38 cellular contexts compared by ENCODE assay signal in genomic region chr18:79936641-79937040, GRCh38. TPM values are rescaled to one million over a fixed set of nuclear protein-coding genes. Genes with fewer than 3 reads are reported as not detected.
DNase-seq lines count a peak whose midpoint lies in the region; ATAC-seq, FAIRE-seq and TF ChIP-seq lines count a peak whose summit lies in the region.
"Had no signal": no experiment of that assay in that cellular context is flagged by ENCODE, and none has a peak within 500 bp of the region (broad histone marks: within the 10 kb centered on the region; RNA-seq: fewer than 3 reads in every experiment).

No MANE protein-coding gene starts in this region.

- intact Hi-C loops in kidney (cut with DNase I): no loop called here

- DNase-seq in activated CD8-positive, alpha-beta memory T cell treated with anti-CD3 and anti-CD28 coated beads, Interleukin-2, amount 50 U/mL, for 48 hours: peak; percentile 34
- DNase-seq in activated CD8-positive, alpha-beta memory T cell treated with anti-CD3 and anti-CD28 coated beads, Interleukin-2, amount 10 ng/mL, durations not matched to agents 7 days and 5 days: no peak
- peak; percentile 52 for DNase-seq in kidney
- peak; percentile 15 for DNase-seq in omental fat pad (ENCODE audit: low spot score)
- peak; percentile 53 for DNase-seq in type B pancreatic cell (ENCODE audit: extremely low spot score, unreplicated experiment)
- DNase-seq in smooth muscle cell (lab: John Stamatoyannopoulos, UW; ENCODE audit: unreplicated experiment): no peak
- no peak for DNase-seq in activated naive CD8-positive, alpha-beta T cell treated with anti-CD3 and anti-CD28 coated beads, Interleukin-2, amount 50 U/mL, for 24 hours
- DNase-seq in activated CD4-positive, alpha-beta T cell treated with anti-CD3 and anti-CD28 coated beads, Interleukin-2, amount 50 U/mL, for 1 hour: no peak
- DNase-seq: 8988T; activated CD4-positive, alpha-beta T cell treated with anti-CD3 and anti-CD28 coated beads for 1 hour; activated CD8-positive, alpha-beta T cell treated with anti-CD3 and anti-CD28 coated beads, Interleukin-2, amount 10 ng/mL, durations not matched to agents 7 days and 5 days; activated T-cell treated with anti-CD3 and anti-CD28 coated beads for 4 hours; C1 segment of cervical spinal cord; COR-L47; DMS79; esophagus squamous epithelium; foreskin keratinocyte; heart right ventricle; kidney glomerular epithelial cell; NCI-H1417 treated with DMSO at 0.1 percent for 48 hours; NCI-H2081 treated with DMSO at 0.1 percent for 48 hours; NCI-H226; NCI-H526 treated with DMSO at 0.1 percent for 48 hours; NK-92 treated with Interleukin-12 subunit alpha and Interleukin-12 subunit beta, amount 100 ng/mL, for 24 hours; PC-3; stimulated activated CD4-positive, alpha-beta T cell treated with anti-CD3 and anti-CD28 coated beads, Interleukin-4, amount 100 ng/mL, for 24 hours had no signal

- no peak overlapping the region for H2AFZ ChIP-seq in smooth muscle cell (ENCODE audit: low read depth)
- H2AFZ ChIP-seq: neural progenitor cell had no signal

- no peaks in the 10 kb centered on the region for H3K4me1 Mint-ChIP-seq in activated CD8-positive, alpha-beta memory T cell treated with anti-CD3 and anti-CD28 coated beads, Interleukin-2, amount 10 ng/mL, durations not matched to agents 7 days and 5 days
- H3K4me1 Mint-ChIP-seq in type B pancreatic cell (ENCODE audit: unreplicated experiment): peaks cover 4% of the 10 kb centered on the region
- H3K4me1 Mint-ChIP-seq in activated naive CD8-positive, alpha-beta T cell treated with anti-CD3 and anti-CD28 coated beads, Interleukin-2, amount 50 U/mL, for 24 hours: no peaks in the 10 kb centered on the region
- H3K4me1 Mint-ChIP-seq: neural progenitor cell had no signal

- ATAC-seq in activated CD8-positive, alpha-beta memory T cell treated with anti-CD3 and anti-CD28 coated beads, Interleukin-2, amount 10 ng/mL, durations not matched to agents 7 days and 5 days: no peak
- no peak for ATAC-seq in omental fat pad (ENCODE audit: low FRiP score)
- no peak for ATAC-seq in activated naive CD8-positive, alpha-beta T cell treated with anti-CD3 and anti-CD28 coated beads, Interleukin-2, amount 50 U/mL, for 24 hours
- ATAC-seq: activated CD8-positive, alpha-beta T cell treated with anti-CD3 and anti-CD28 coated beads, Interleukin-2, amount 10 ng/mL, durations not matched to agents 7 days and 5 days; activated naive CD4-positive, alpha-beta T cell treated with anti-CD3 and anti-CD28 coated beads, Interleukin-2, amount 50 U/mL, for 72 hours; foreskin keratinocyte; HCT116; heart right ventricle; PC-3; right cardiac atrium; Right ventricle myocardium inferior; SK-N-SH treated with all-trans-retinoic acid at 6 μM for 48 hours had no signal

- WGBS in smooth muscle cell (ENCODE audit: low lambda C conversion rate): 96% methylated on average over 12 of the region's 12 CpGs

- H3K4me2 ChIP-seq in smooth muscle cell: no peak overlapping the region
- H3K4me2 ChIP-seq: neural progenitor cell had no signal

- H3K9me3 Mint-ChIP-seq in activated CD8-positive, alpha-beta memory T cell treated with anti-CD3 and anti-CD28 coated beads, Interleukin-2, amount 10 ng/mL, durations not matched to agents 7 days and 5 days (ENCODE audit: low read depth): peaks cover 20% of the 10 kb centered on the region
- H3K9me3 Mint-ChIP-seq in type B pancreatic cell: peaks cover 7% of the 10 kb centered on the region
- H3K9me3 Mint-ChIP-seq in activated naive CD8-positive, alpha-beta T cell treated with anti-CD3 and anti-CD28 coated beads, Interleukin-2, amount 50 U/mL, for 24 hours: peaks cover 34% of the 10 kb centered on the region

- H3K27ac ChIP-seq in kidney (ENCODE audit: low read depth in 2 of 2, low read length in 2 of 2) (no peak overlapping the region), smooth muscle cell (ENCODE audit: low read depth) (no peak overlapping the region)
- H3K27ac ChIP-seq: cardiac muscle cell, esophagus squamous epithelium, foreskin keratinocyte, heart right ventricle, neural progenitor cell had no signal

- peaks cover 6 to 9% of the 10 kb centered on the region in 2 donors for H3K4me1 ChIP-seq in kidney (ENCODE audit: control insufficient read depth in 1 of 2, insufficient read depth in 1 of 2, low read depth in 1 of 2, low read length in 2 of 2)
- no peaks in the 10 kb centered on the region for H3K4me1 ChIP-seq in smooth muscle cell (ENCODE audit: low read depth)
- H3K4me1 ChIP-seq: foreskin keratinocyte, neural progenitor cell had no signal

- peaks cover 71% of the 10 kb centered on the region for H3K36me3 Mint-ChIP-seq in activated CD8-positive, alpha-beta memory T cell treated with anti-CD3 and anti-CD28 coated beads, Interleukin-2, amount 10 ng/mL, durations not matched to agents 7 days and 5 days
- peaks cover 68% of the 10 kb centered on the region for H3K36me3 Mint-ChIP-seq in type B pancreatic cell
- peaks cover 75% of the 10 kb centered on the region for H3K36me3 Mint-ChIP-seq in activated naive CD8-positive, alpha-beta T cell treated with anti-CD3 and anti-CD28 coated beads, Interleukin-2, amount 50 U/mL, for 24 hours (ENCODE audit: low read depth)

- H3K4me3 Mint-ChIP-seq in activated CD8-positive, alpha-beta memory T cell treated with anti-CD3 and anti-CD28 coated beads, Interleukin-2, amount 10 ng/mL, durations not matched to agents 7 days and 5 days: no peak overlapping the region
- no peak overlapping the region for H3K4me3 Mint-ChIP-seq in type B pancreatic cell
- H3K4me3 Mint-ChIP-seq in activated naive CD8-positive, alpha-beta T cell treated with anti-CD3 and anti-CD28 coated beads, Interleukin-2, amount 50 U/mL, for 24 hours: no peak overlapping the region
- H3K4me3 Mint-ChIP-seq: activated CD8-positive, alpha-beta T cell treated with anti-CD3 and anti-CD28 coated beads, Interleukin-2, amount 10 ng/mL, durations not matched to agents 7 days and 5 days; neural progenitor cell; T-helper 1 cell treated with Interleukin-12 subunit alpha and Interleukin-12 subunit beta and Interleukin-4 antibody, amounts not matched to agents 30 μg/mL and 1 μg/mL, for 36 hours had no signal

- H3K27me3 Mint-ChIP-seq in activated CD8-positive, alpha-beta memory T cell treated with anti-CD3 and anti-CD28 coated beads, Interleukin-2, amount 10 ng/mL, durations not matched to agents 7 days and 5 days: no peaks in the 10 kb centered on the region
- no peaks in the 10 kb centered on the region for H3K27me3 Mint-ChIP-seq in type B pancreatic cell
- H3K27me3 Mint-ChIP-seq in activated naive CD8-positive, alpha-beta T cell treated with anti-CD3 and anti-CD28 coated beads, Interleukin-2, amount 50 U/mL, for 24 hours: no peaks in the 10 kb centered on the region

- H4K20me1 ChIP-seq in smooth muscle cell (ENCODE audit: low read depth): peaks cover 59% of the 10 kb centered on the region

- H3K9me3 ChIP-seq in kidney (ENCODE audit: control insufficient read depth in 1 of 2, low read length in 2 of 2) (peaks cover 3 to 8% of the 10 kb centered on the region in 2 donors), smooth muscle cell (replicated peaks; ENCODE audit: low read depth) (peaks cover 7% of the 10 kb centered on the region)

- no peak overlapping the region for H3K4me3 ChIP-seq in kidney (ENCODE audit: low read length in 2 of 2)
- no peak overlapping the region for H3K4me3 ChIP-seq in smooth muscle cell
- H3K4me3 ChIP-seq: cardiac muscle cell, esophagus squamous epithelium, heart right ventricle, neural progenitor cell had no signal

- H3K36me3 ChIP-seq in kidney (ENCODE audit: control insufficient read depth in 1 of 2, insufficient read depth in 2 of 2, low read length in 2 of 2) (peaks cover 12 to 17% of the 10 kb centered on the region in 2 donors), smooth muscle cell (ENCODE audit: low read depth) (peaks cover 8% of the 10 kb centered on the region)
- H3K36me3 ChIP-seq: cardiac muscle cell, neural progenitor cell had no signal

- no peak overlapping the region for H3K27ac Mint-ChIP-seq in activated CD8-positive, alpha-beta memory T cell treated with anti-CD3 and anti-CD28 coated beads, Interleukin-2, amount 10 ng/mL, durations not matched to agents 7 days and 5 days
- H3K27ac Mint-ChIP-seq in type B pancreatic cell: no peak overlapping the region
- no peak overlapping the region for H3K27ac Mint-ChIP-seq in activated naive CD8-positive, alpha-beta T cell treated with anti-CD3 and anti-CD28 coated beads, Interleukin-2, amount 50 U/mL, for 24 hours
- H3K27ac Mint-ChIP-seq: activated CD8-positive, alpha-beta T cell treated with anti-CD3 and anti-CD28 coated beads, Interleukin-2, amount 10 ng/mL, durations not matched to agents 7 days and 5 days; activated naive CD4-positive, alpha-beta T cell treated with anti-CD3 and anti-CD28 coated beads, Interleukin-2, amount 50 U/mL, for 72 hours; activated T-helper 2 cell treated with anti-CD3 and anti-CD28 coated beads, Interferon-gamma antibody, Interleukin-2, Interleukin-4, amounts not matched to agents 10 μg/mL and 5 μg/mL and 100 μg/mL, durations not matched to agents 14 hours and 24 hours and 36 hours; neural progenitor cell; T-helper 1 cell treated with Interleukin-12 subunit alpha and Interleukin-12 subunit beta and Interleukin-4 antibody, amounts not matched to agents 30 μg/mL and 1 μg/mL, for 36 hours had no signal

- CTCF ChIA-PET in activated CD8-positive, alpha-beta memory T cell treated with anti-CD3 and anti-CD28 coated beads, Interleukin-2, amount 10 ng/mL, durations not matched to agents 7 days and 5 days (lab: Charles Lee): no interaction called here

- TF ChIP-seq CTCF in kidney (IDR thresholded peaks at IDR 0.05; ENCODE audit: borderline replicate concordance, extremely low read depth, insufficient read depth) (no peak), omental fat pad (IDR thresholded peaks at IDR 0.05) (no peak), type B pancreatic cell (conservative IDR thresholded peaks at IDR 0.05) (no peak), smooth muscle cell (IDR thresholded peaks at IDR 0.05; ENCODE audit: borderline replicate concordance, insufficient read depth, poor library complexity, severe bottlenecking) (no peak)

- H3K27me3 ChIP-seq in smooth muscle cell (ENCODE audit: low read depth): no peaks in the 10 kb centered on the region
- H3K27me3 ChIP-seq: cardiac muscle cell, esophagus squamous epithelium, foreskin keratinocyte, heart right ventricle, neural progenitor cell had no signal

- no peaks in the 10 kb centered on the region for H3F3A ChIP-seq in smooth muscle cell (ENCODE audit: low read depth)

- H3K9ac ChIP-seq in kidney (ENCODE audit: low read length in 2 of 2): no peak overlapping the region
- H3K9ac ChIP-seq in smooth muscle cell (ENCODE audit: low read depth): no peak overlapping the region
- H3K9ac ChIP-seq: neural progenitor cell had no signal

- FAIRE-seq in kidney (lab: Jason Lieb, UNC): no peak
- FAIRE-seq: astrocyte, G401.6 had no signal

- peaks cover 92% of the 10 kb centered on the region for H3K79me2 ChIP-seq in smooth muscle cell (ENCODE audit: low read depth)

RNA-seq across cellular contexts. Expression of gene SLC66A2, which starts 14.8 kb away (rescaled TPM):
- total RNA-seq in activated CD8-positive, alpha-beta memory T cell treated with anti-CD3 and anti-CD28 coated beads, Interleukin-2, amount 10 ng/mL, durations not matched to agents 7 days and 5 days: 10 to 100 TPM; 23.4 TPM
- total RNA-seq in kidney (45.5 TPM), omental fat pad (100 to 1,000 TPM in 2 of 4 donors, 10 to 100 TPM in 2; 69.4 to 176 (median 103) TPM), type B pancreatic cell (ENCODE audit: low replicate concordance) (39.3 and 39.7 TPM in 2 replicates), smooth muscle cell (21.2 and 23.6 TPM in 2 replicates)
- polyA plus RNA-seq in kidney (ENCODE audit: insufficient read depth, low read depth, low replicate concordance) (41.9 TPM), smooth muscle cell (37.2 and 37.9 TPM in 2 replicates)

RNA-seq across cellular contexts. Expression of gene HSBP1L1, which starts 27.8 kb away (rescaled TPM):
- 1 to 10 TPM; 1.1 to 5.0 TPM for total RNA-seq in activated CD8-positive, alpha-beta memory T cell treated with anti-CD3 and anti-CD28 coated beads, Interleukin-2, amount 10 ng/mL, durations not matched to agents 7 days and 5 days
- 26.0 TPM for total RNA-seq in kidney
- polyA plus RNA-seq in kidney (ENCODE audit: insufficient read depth, low read depth, low replicate concordance): 43.6 TPM
- total RNA-seq in omental fat pad: 10 to 100 TPM; 13.2 to 20.1 (median 17.3) TPM
- 9.9 and 25.0 TPM in 2 replicates for total RNA-seq in type B pancreatic cell (ENCODE audit: low replicate concordance)
- total RNA-seq in smooth muscle cell: 11.8 and 24.6 TPM in 2 replicates
- 12.4 and 23.5 TPM in 2 replicates for polyA plus RNA-seq in smooth muscle cell
- total RNA-seq: LHCN-M2 had no signal

RNA-seq across cellular contexts. Expression of gene TXNL4A, which starts 51.7 kb away (rescaled TPM):
- 100 to 1,000 TPM; 140 to 151 TPM for total RNA-seq in activated CD8-positive, alpha-beta memory T cell treated with anti-CD3 and anti-CD28 coated beads, Interleukin-2, amount 10 ng/mL, durations not matched to agents 7 days and 5 days
- 76.7 TPM for total RNA-seq in kidney
- 178 TPM for polyA plus RNA-seq in kidney (ENCODE audit: insufficient read depth, low read depth, low replicate concordance)
- 10 to 100 TPM; 18.0 to 47.6 (median 33.6) TPM for total RNA-seq in omental fat pad
- total RNA-seq in type B pancreatic cell (ENCODE audit: low replicate concordance): 103 and 126 TPM in 2 replicates
- 61.1 and 62.2 TPM in 2 replicates for total RNA-seq in smooth muscle cell
- polyA plus RNA-seq in smooth muscle cell: 243 and 254 TPM in 2 replicates

Comparison
In these comparisons a context has a peak if more than half of its experiments do, and no peak if none do; other contexts are left out.
1. DNase-seq: peak in activated CD8-positive, alpha-beta memory T cell treated with anti-CD3 and anti-CD28 coated beads, Interleukin-2, amount 50 U/mL, for 48 hours (single experiment), kidney (single experiment), omental fat pad (single experiment) and type B pancreatic cell (single experiment); none in activated CD8-positive, alpha-beta memory T cell treated with anti-CD3 and anti-CD28 coated beads, Interleukin-2, amount 10 ng/mL, durations not matched to agents 7 days and 5 days (single experiment), smooth muscle cell (single experiment), activated naive CD8-positive, alpha-beta T cell treated with anti-CD3 and anti-CD28 coated beads, Interleukin-2, amount 50 U/mL, for 24 hours (single experiment) and activated CD4-positive, alpha-beta T cell treated with anti-CD3 and anti-CD28 coated beads, Interleukin-2, amount 50 U/mL, for 1 hour (single experiment).